ENCODE assay signal across 15 cellular contexts in the genomic region with DNA sequence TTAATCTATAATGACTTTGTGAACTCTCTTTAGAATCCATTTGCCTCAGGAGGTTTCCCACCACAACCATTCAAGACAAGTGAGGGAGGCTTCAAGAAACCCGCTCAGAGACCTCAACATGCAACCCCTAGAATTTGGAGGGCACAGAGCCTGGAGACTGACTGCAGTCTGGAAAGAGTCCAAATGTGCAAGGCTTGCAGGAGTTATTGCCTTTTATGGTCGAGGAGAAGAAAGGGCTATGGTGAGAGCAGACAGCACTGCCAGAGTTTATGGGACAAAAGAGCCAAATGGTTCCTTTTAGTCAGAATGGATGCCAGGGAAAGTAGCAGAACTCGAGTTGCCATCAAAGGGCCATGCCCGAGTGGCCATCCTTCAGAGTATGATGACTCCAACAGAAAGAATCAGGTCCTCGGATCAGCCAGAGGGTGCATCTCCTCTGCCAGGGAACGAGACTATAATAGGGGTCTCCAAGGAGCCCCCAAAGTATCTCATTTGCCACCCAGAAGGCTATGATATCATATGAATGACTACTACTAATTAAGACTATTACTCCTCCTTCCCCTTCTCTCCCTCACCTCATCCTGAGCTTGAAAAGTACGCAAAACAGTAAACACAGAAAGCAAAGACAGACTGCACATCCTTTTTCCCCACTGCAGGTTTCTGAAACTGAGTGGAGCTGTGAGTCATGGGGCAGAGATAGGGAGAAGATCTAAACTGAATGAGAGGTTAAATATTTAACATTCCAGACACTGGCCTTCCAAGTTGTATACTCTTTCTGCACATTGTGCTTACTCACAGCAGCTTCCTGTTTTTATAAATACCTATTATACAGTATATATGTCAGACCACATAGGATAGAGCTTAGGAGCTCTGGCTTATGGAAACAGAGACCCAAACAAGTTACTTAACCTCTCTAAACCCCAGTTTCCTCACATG. TPM values are rescaled to one million over a fixed set of nuclear protein-coding genes. Genes with fewer than 3 reads are reported as not detected.
A peak's percentile ranks its signal among the peaks of the same experiment; 100 is the strongest.
DNase-seq lines count a peak whose midpoint lies in the region; ATAC-seq and TF ChIP-seq lines count a peak whose summit lies in the region.
"Had no signal": no experiment of that assay in that cellular context is flagged by ENCODE, and none has a peak within 500 bp of the region (broad histone marks: within the 10 kb centered on the region; RNA-seq: fewer than 3 reads in every experiment).

No MANE protein-coding gene starts in this region.

- no peak overlapping the region for H3K4me3 ChIP-seq in Loucy (ENCODE audit: low read length, poor library complexity, severe bottlenecking)
- H3K4me3 ChIP-seq in cardiac fibroblast (replicated peaks in 1 of 2; ENCODE audit: low read depth in 2 of 2, low read length in 2 of 2), result no peak overlapping the region
- no peak overlapping the region for H3K4me3 ChIP-seq in Peyer's patch
- H3K4me3 ChIP-seq: transverse colon had no signal

- no peaks in the 10 kb centered on the region for H3K79me2 ChIP-seq in Loucy (ENCODE audit: insufficient read depth, low read length)

- 0 out of 2 replicates have a peak overlapping the region, but pooled peaks have one; percentile 49 for H2AFZ ChIP-seq in Loucy (ENCODE audit: low read length)

- no peaks in the 10 kb centered on the region for H4K20me1 ChIP-seq in Loucy (ENCODE audit: insufficient read depth, low read length, poor library complexity, severe bottlenecking)

- peaks cover 12% of the 10 kb centered on the region for H3K4me1 Mint-ChIP-seq in mesothelial cell of epicardium
- H3K4me1 Mint-ChIP-seq: activated CD4-positive, alpha-beta T cell treated with anti-CD3 and anti-CD28 coated beads, Interleukin-2, amount 10 ng/mL, durations not matched to agents 24 days and 14 days; CD8-positive, alpha-beta memory T cell; memory B cell had no signal

- H3K4me1 ChIP-seq in Loucy (ENCODE audit: insufficient read depth, low read length, poor library complexity, severe bottlenecking) (no peaks in the 10 kb centered on the region), Peyer's patch (no peaks in the 10 kb centered on the region)

- DNase-seq in AG08396 (ENCODE audit: low spot score) (peak; percentile 40), cardiac fibroblast (ENCODE audit: low read depth in 2 of 2) (peak; percentile 65 to 76), mesothelial cell of epicardium (ENCODE audit: low spot score in 2 of 2, unreplicated experiment in 2 of 2) (no peak), middle frontal gyrus (ENCODE audit: extremely low spot score, low spot score) (no peak), Peyer's patch (no peak), substantia nigra (lab: John Stamatoyannopoulos, UW) (no peak)
- DNase-seq: activated CD4-positive, alpha-beta T cell treated with anti-CD3 and anti-CD28 coated beads, Interleukin-2, amount 10 ng/mL, durations not matched to agents 24 days and 14 days; activated effector memory CD4-positive, alpha-beta T cell treated with anti-CD3 and anti-CD28 coated beads, Interleukin-2, amount 50 U/mL, for 16 hours; CD8-positive, alpha-beta memory T cell; NCI-H526 treated with DMSO at 0.1 percent for 48 hours; right cardiac atrium; transverse colon had no signal

- H3K36me3 ChIP-seq in Loucy (ENCODE audit: insufficient read depth, low read length) (no peaks in the 10 kb centered on the region), Peyer's patch (no peaks in the 10 kb centered on the region)
- H3K36me3 ChIP-seq: transverse colon had no signal

- peak overlapping the region; percentile 22 for H3K27ac Mint-ChIP-seq in mesothelial cell of epicardium
- H3K27ac Mint-ChIP-seq: activated CD4-positive, alpha-beta T cell treated with anti-CD3 and anti-CD28 coated beads, Interleukin-2, amount 10 ng/mL, durations not matched to agents 24 days and 14 days; CD8-positive, alpha-beta memory T cell; memory B cell had no signal

- no peak for ATAC-seq in GM19463 (IDR thresholded peaks at IDR 0.05; ENCODE audit: unreplicated experiment)
- ATAC-seq: right cardiac atrium had no signal

- no peak for TF ChIP-seq POLR2A in Peyer's patch (IDR thresholded peaks at IDR 0.05)

- no peaks in the 10 kb centered on the region for H3K9me2 ChIP-seq in Loucy (replicated peaks; ENCODE audit: low read depth, low read length)

- H3K9me3 Mint-ChIP-seq in mesothelial cell of epicardium, result peaks cover 5% of the 10 kb centered on the region
- H3K9me3 Mint-ChIP-seq: activated CD4-positive, alpha-beta T cell treated with anti-CD3 and anti-CD28 coated beads, Interleukin-2, amount 10 ng/mL, durations not matched to agents 24 days and 14 days; CD8-positive, alpha-beta memory T cell; memory B cell had no signal

- H3K27me3 Mint-ChIP-seq in mesothelial cell of epicardium (ENCODE audit: low read depth), result no peaks in the 10 kb centered on the region
- H3K27me3 Mint-ChIP-seq: memory B cell had no signal

- H3K27ac ChIP-seq in Peyer's patch, result no peak overlapping the region
- H3K27ac ChIP-seq in substantia nigra (ENCODE audit: low read depth, low read length, poor library complexity, severe bottlenecking), result no peak overlapping the region
- H3K27ac ChIP-seq: transverse colon had no signal

- no peak overlapping the region for H3K4me3 Mint-ChIP-seq in mesothelial cell of epicardium
- H3K4me3 Mint-ChIP-seq: activated CD4-positive, alpha-beta T cell treated with anti-CD3 and anti-CD28 coated beads, Interleukin-2, amount 10 ng/mL, durations not matched to agents 24 days and 14 days; CD8-positive, alpha-beta memory T cell; memory B cell had no signal

- H3K36me3 Mint-ChIP-seq in mesothelial cell of epicardium, result no peaks in the 10 kb centered on the region
- H3K36me3 Mint-ChIP-seq: CD8-positive, alpha-beta memory T cell; memory B cell had no signal

- H3F3A ChIP-seq in Loucy (ENCODE audit: low read depth), result no peaks in the 10 kb centered on the region

- TF ChIP-seq CTCF in Loucy (conservative IDR thresholded peaks at IDR 0.05; ENCODE audit: low read length), result no peak
- no peak for TF ChIP-seq CTCF in cardiac fibroblast (IDR thresholded peaks at IDR 0.05; ENCODE audit: low read depth, low read length)
- TF ChIP-seq CTCF in mesothelial cell of epicardium (IDR thresholded peaks at IDR 0.05; ENCODE audit: unreplicated experiment), result no peak
- no peak for TF ChIP-seq CTCF in Peyer's patch (IDR thresholded peaks at IDR 0.05)

- H3K27me3 ChIP-seq in Loucy (ENCODE audit: insufficient read depth, low read length, poor library complexity, severe bottlenecking), result no peaks in the 10 kb centered on the region
- H3K27me3 ChIP-seq in Peyer's patch, result no peaks in the 10 kb centered on the region
- H3K27me3 ChIP-seq: transverse colon had no signal

- no peak overlapping the region for H3K4me2 ChIP-seq in Loucy (ENCODE audit: low read depth, low read length, poor library complexity, severe bottlenecking)

- H3K9me3 ChIP-seq in Loucy (ENCODE audit: insufficient read depth, low read depth, low read length), result no peaks in the 10 kb centered on the region
- H3K9me3 ChIP-seq in Peyer's patch, result no peaks in the 10 kb centered on the region
- H3K9me3 ChIP-seq: transverse colon had no signal

- H3K9ac ChIP-seq in Loucy (ENCODE audit: low read depth, low read length, poor library complexity, severe bottlenecking), result no peak overlapping the region

RNA-seq across cellular contexts. Expression of gene TMCO5A, which starts 33.9 kb away (rescaled TPM):
- total RNA-seq in mesothelial cell of epicardium (not detected in 3 replicates), Peyer's patch (not detected)
- total RNA-seq: activated CD4-positive, alpha-beta T cell treated with anti-CD3 and anti-CD28 coated beads, Interleukin-2, amount 10 ng/mL, durations not matched to agents 24 days and 14 days; CD8-positive, alpha-beta memory T cell; right cardiac atrium had no signal

Comparison
In these comparisons a context has a peak if more than half of its experiments do, and no peak if none do; other contexts are left out.
1. DNase-seq: peak in AG08396 (single experiment) and cardiac fibroblast (2 of 2); none in mesothelial cell of epicardium (0 of 2), middle frontal gyrus (single experiment), Peyer's patch (0 of 3) and substantia nigra (0 of 49).